8 cellular contexts compared by ENCODE assay signal in the genomic region with DNA sequence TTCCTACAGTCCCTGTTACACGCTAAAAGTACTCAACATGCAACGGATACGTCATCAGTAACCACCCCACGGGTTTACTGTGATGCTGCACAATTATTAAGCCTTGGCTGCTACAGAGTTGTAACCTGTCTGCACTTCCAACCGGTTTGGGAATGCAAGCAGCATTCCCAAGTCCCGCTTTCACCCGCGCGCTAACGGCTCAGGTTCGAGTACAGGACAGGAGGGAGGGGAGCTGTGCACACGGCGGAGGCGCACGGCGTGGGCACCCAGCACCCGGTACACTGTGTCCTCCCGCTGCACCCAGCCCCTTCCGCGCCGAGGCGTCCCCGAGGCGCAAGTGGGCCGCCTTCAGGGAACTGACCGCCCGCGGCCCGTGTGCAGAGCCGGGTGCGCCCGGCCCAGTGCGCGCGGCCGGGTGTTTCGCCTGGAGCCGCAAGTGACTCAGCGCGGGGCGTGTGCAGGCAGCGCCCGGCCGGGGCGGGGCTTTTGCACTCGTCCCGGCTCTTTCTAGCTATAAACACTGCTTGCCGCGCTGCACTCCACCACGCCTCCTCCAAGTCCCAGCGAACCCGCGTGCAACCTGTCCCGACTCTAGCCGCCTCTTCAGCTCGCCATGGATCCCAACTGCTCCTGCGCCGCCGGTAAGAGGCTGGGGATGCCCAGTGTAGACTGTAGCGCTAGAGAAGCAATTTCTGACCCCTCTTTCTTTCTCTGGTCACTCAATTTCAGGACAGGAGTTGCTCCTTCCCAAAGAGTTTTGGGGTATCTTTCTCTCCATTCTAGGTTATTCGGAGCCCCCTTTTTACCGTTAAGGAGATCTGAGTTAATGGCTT. TPM values are rescaled to one million over a fixed set of nuclear protein-coding genes. Genes with fewer than 3 reads are reported as not detected.
DNase-seq lines count a peak whose midpoint lies in the region; ATAC-seq and TF ChIP-seq lines count a peak whose summit lies in the region.

MT2A (plus strand) TSS at position 542 of the 833 bp plus-strand sequence; CDS start at position 614, 72 bp downstream.

- no peaks in the 10 kb centered on the region for H3K27me3 Mint-ChIP-seq in T-helper 2 cell treated with Interferon-gamma antibody and Interleukin-4, amounts not matched to agents 5 μg/mL and 100 μg/mL, for 36 hours (ENCODE audit: low read depth)

- peaks cover 49% of the 10 kb centered on the region for H3K4me1 Mint-ChIP-seq in T-helper 2 cell treated with Interferon-gamma antibody and Interleukin-4, amounts not matched to agents 5 μg/mL and 100 μg/mL, for 36 hours (ENCODE audit: low read depth)

- peaks cover 3% of the 10 kb centered on the region for H3K36me3 Mint-ChIP-seq in T-helper 2 cell treated with Interferon-gamma antibody and Interleukin-4, amounts not matched to agents 5 μg/mL and 100 μg/mL, for 36 hours (ENCODE audit: low read depth)

- H3K4me3 ChIP-seq in ascending aorta (peak within 1 kb of the TSS; percentile 51 to 70), right cardiac atrium (ENCODE audit: low read length) (peak within 1 kb of the TSS; percentile 68), aorta (ENCODE audit: low read length in 2 of 2) (peak within 1 kb of the TSS; percentile 60 to 96)

- H3K9me3 Mint-ChIP-seq in T-helper 2 cell treated with Interferon-gamma antibody and Interleukin-4, amounts not matched to agents 5 μg/mL and 100 μg/mL, for 36 hours: no peaks in the 10 kb centered on the region

- DNase-seq in NCI-H1694 treated with DMSO at 0.1 percent for 48 hours (lab: John Stamatoyannopoulos, UW) (peak; percentile 80), ascending aorta (ENCODE audit: low spot score in 2 of 2) (peak; percentile 92 to 98), right cardiac atrium (peak; percentile 96 to 99 (median 98)), renal cortical epithelial cell (ENCODE audit: low read depth) (peak; percentile 89), aorta (peak; percentile 98)
- peak; percentile 96 for DNase-seq in T-helper 2 cell treated with Interferon-gamma antibody and Interleukin-4, amounts not matched to agents 5 μg/mL and 100 μg/mL, for 36 hours (ENCODE audit: low spot score)

- intact Hi-C loops in ascending aorta (cut with DNase I): loop anchor here (1.0 to 5.0 kb wide), 5 partner anchors 17 to 324 kb away; partner anchors contain the start of genes HERPUD1, MT1A, MT1E and MT1X
- intact Hi-C loops in right cardiac atrium (cut with DNase I): loop anchor here in 3 of 4 donors (2.0 to 10.0 kb wide), 3 partner anchors 17 to 97 kb away; partner anchors contain the start of gene MT1E (in 1 of the 3)
- intact Hi-C loops in aorta (cut with DNase I): loop anchor here (5.0 to 10.0 kb wide), 2 partner anchors 74 to 93 kb away; partner anchors contain the start of gene MT1X (in 1 of the 2)

- H3K36me3 ChIP-seq in ascending aorta: no peaks in the 10 kb centered on the region
- H3K36me3 ChIP-seq in aorta (ENCODE audit: control insufficient read depth in 1 of 2, insufficient read depth in 2 of 2, low read length in 1 of 2): no peaks in the 10 kb centered on the region

- no peak for TF ChIP-seq CTCF in ascending aorta (IDR thresholded peaks at IDR 0.05)

- TF ChIP-seq POLR2A in GM18505 (IDR thresholded peaks at IDR 0.05; ENCODE audit: borderline replicate concordance, extremely low read depth, insufficient read depth, insufficient read length): peak; percentile 40

- H3K27me3 ChIP-seq in ascending aorta (no peaks in the 10 kb centered on the region), right cardiac atrium (ENCODE audit: control insufficient read depth, insufficient read depth) (no peaks in the 10 kb centered on the region), aorta (ENCODE audit: control insufficient read depth in 1 of 2, insufficient read depth in 2 of 2, low read length in 1 of 2) (no peaks in the 10 kb centered on the region)

- peak within 1 kb of the TSS; percentile 94 for H3K4me3 Mint-ChIP-seq in T-helper 2 cell treated with Interferon-gamma antibody and Interleukin-4, amounts not matched to agents 5 μg/mL and 100 μg/mL, for 36 hours

- H3K4me1 ChIP-seq in ascending aorta (peaks cover 11 to 35% of the 10 kb centered on the region in 2 donors), right cardiac atrium (ENCODE audit: control insufficient read depth, insufficient read depth, low read length) (peaks cover 17% of the 10 kb centered on the region), aorta (ENCODE audit: control insufficient read depth in 1 of 2, insufficient read depth in 2 of 2, low read length in 2 of 2) (peaks cover 0 to 5% of the 10 kb centered on the region in 2 donors)

- 5% methylated on average over 62 of the region's 62 CpGs for WGBS in right cardiac atrium
- WGBS in aorta, 2 donors: 5 to 6% methylated on average over 61 to 62 of the region's 62 CpGs

- peak within 1 kb of the TSS; percentile 94 for H3K27ac Mint-ChIP-seq in T-helper 2 cell treated with Interferon-gamma antibody and Interleukin-4, amounts not matched to agents 5 μg/mL and 100 μg/mL, for 36 hours

- ATAC-seq in GM18505 (IDR thresholded peaks at IDR 0.05; ENCODE audit: unreplicated experiment): peak; percentile 68
- peak; percentile 77 for ATAC-seq in HG02938 (IDR thresholded peaks at IDR 0.05; ENCODE audit: unreplicated experiment)
- ATAC-seq in right cardiac atrium: peak; percentile 88 to 90
- peak; percentile 92 for ATAC-seq in aorta (ENCODE audit: low FRiP score)

- H3K9me3 ChIP-seq in ascending aorta: no peaks in the 10 kb centered on the region
- no peaks in the 10 kb centered on the region for H3K9me3 ChIP-seq in right cardiac atrium (ENCODE audit: control insufficient read depth, low read length)
- no peaks in the 10 kb centered on the region for H3K9me3 ChIP-seq in aorta (ENCODE audit: control insufficient read depth, low read length)

- H3K27ac ChIP-seq in ascending aorta: peak within 1 kb of the TSS; percentile 87 to 92
- peak within 1 kb of the TSS; percentile 92 for H3K27ac ChIP-seq in right cardiac atrium (ENCODE audit: low read length)
- peak within 1 kb of the TSS; percentile 51 to 85 for H3K27ac ChIP-seq in aorta (ENCODE audit: low read depth in 1 of 2, low read length in 2 of 2)

RNA-seq across cellular contexts. Expression of gene MT2A, which starts in this region (rescaled TPM):
- total RNA-seq in ascending aorta (602 TPM), right cardiac atrium (100 to 1,000 TPM in 1 of 4 donors, 10 to 100 TPM in 3; 55.6 to 154 (median 83.4) TPM), renal cortical epithelial cell (146 and 252 TPM in 2 replicates), aorta (1,000 to 10,000 TPM in 1 of 2 donors, 100 to 1,000 TPM in 1; 146 to 1,375 TPM)
- polyA plus RNA-seq in right cardiac atrium (140 TPM), aorta (1,000 to 10,000 TPM in 1 of 2 donors, 100 to 1,000 TPM in 1; 320 to 1,681 TPM)

Comparison
In these comparisons a context has a peak if more than half of its experiments do, and no peak if none do; other contexts are left out.
1. Peak in every context shown above with its lines: DNase-seq, ATAC-seq, H3K4me3 ChIP-seq and H3K27ac ChIP-seq.